Comparison of ENCODE assay signal across 19 cellular contexts in the genomic region with DNA sequence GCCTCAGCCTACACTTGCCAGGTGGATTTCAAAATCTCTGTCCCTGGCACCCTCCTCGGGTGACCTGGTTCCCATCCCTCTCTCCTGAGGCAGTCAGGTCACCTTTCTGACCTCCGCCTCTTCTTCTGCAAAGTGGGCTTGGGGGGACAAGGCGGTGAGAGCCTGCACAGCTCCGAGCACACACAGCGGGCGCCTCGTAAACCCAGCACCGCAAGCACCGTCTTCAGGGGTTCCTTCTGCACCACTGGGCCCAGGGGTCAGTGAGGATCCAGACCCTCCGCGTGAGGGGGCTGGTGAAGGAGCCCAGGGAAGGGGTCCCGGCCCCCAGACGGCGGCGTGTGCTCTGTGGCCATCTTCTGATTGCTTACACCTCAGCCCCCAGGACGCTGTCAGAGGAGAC. TPM values are rescaled to one million over a fixed set of nuclear protein-coding genes. Genes with fewer than 3 reads are reported as not detected.
A peak's percentile ranks its signal among the peaks of the same experiment; 100 is the strongest.
DNase-seq lines count a peak whose midpoint lies in the region; FAIRE-seq and TF ChIP-seq lines count a peak whose summit lies in the region.
"Had no signal": no experiment of that assay in that cellular context is flagged by ENCODE, and none has a peak within 500 bp of the region (broad histone marks: within the 10 kb centered on the region; RNA-seq: fewer than 3 reads in every experiment).

No MANE protein-coding gene starts in this region.

- H3K27ac ChIP-seq in OCI-LY3 (ENCODE audit: low read length) (peak overlapping the region; percentile 87), neural progenitor cell (no peak overlapping the region)
- H3K27ac ChIP-seq: A549, SK-N-MC had no signal

- 0 out of 2 replicates have a peak, but pooled peaks have one; percentile 7 for TF ChIP-seq POLR2A in GM12892 (IDR thresholded peaks at IDR 0.05; ENCODE audit: low read depth, low read length)

- peak overlapping the region; percentile 69 for H3K4me3 ChIP-seq in OCI-LY3 (ENCODE audit: low read length)
- H3K4me3 ChIP-seq in neural progenitor cell, result no peak overlapping the region
- H3K4me3 ChIP-seq: A549, SK-N-MC had no signal

- H3K27me3 Mint-ChIP-seq in CD14-positive monocyte (ENCODE audit: low read depth in 3 of 3) (peaks cover 0 to 11% (median 3%) of the 10 kb centered on the region in 3 donors), neural progenitor cell (ENCODE audit: insufficient read depth, low read depth) (peaks cover 2% of the 10 kb centered on the region), Calu3 (ENCODE audit: unreplicated experiment) (peaks cover 99% of the 10 kb centered on the region)

- H3K4me2 ChIP-seq in OCI-LY3 (ENCODE audit: low read length) (peak overlapping the region; percentile 62), neural progenitor cell (no peak overlapping the region)
- H3K4me2 ChIP-seq: A549 had no signal

- no peaks in the 10 kb centered on the region for H3F3A ChIP-seq in neural progenitor cell (ENCODE audit: low read depth)

- no peak overlapping the region for H2AFZ ChIP-seq in OCI-LY3 (ENCODE audit: low read depth, low read length)
- no peak overlapping the region for H2AFZ ChIP-seq in neural progenitor cell (replicated peaks)

- DNase-seq in CD14-positive monocyte (ENCODE audit: low spot score) (no peak), GM12892 (ENCODE audit: insufficient read length) (no peak), neural progenitor cell (ENCODE audit: low spot score) (no peak), Calu3 (no peak), D341Med (ENCODE audit: low spot score) (no peak), glomerular visceral epithelial cell (ENCODE audit: extremely low spot score) (no peak), ureter (ENCODE audit: low spot score) (no peak)
- DNase-seq: DMS79, NCI-H1436, NCI-H2029 treated with DMSO at 0.1 percent for 48 hours, NCI-H774, Peyer's patch, T-cell had no signal

- no peaks in the 10 kb centered on the region for H4K20me1 ChIP-seq in OCI-LY3 (ENCODE audit: insufficient read depth, low read length)
- no peaks in the 10 kb centered on the region for H4K20me1 ChIP-seq in neural progenitor cell (ENCODE audit: low read depth)

- H3K36me3 Mint-ChIP-seq in CD14-positive monocyte (peaks cover 22 to 30% of the 10 kb centered on the region in 2 donors), neural progenitor cell (no peaks in the 10 kb centered on the region), Calu3 (ENCODE audit: insufficient read depth, unreplicated experiment) (peaks cover 4% of the 10 kb centered on the region)
- H3K36me3 Mint-ChIP-seq: T-cell had no signal

- H3K27me3 ChIP-seq in OCI-LY3 (ENCODE audit: low read depth, low read length), result no peaks in the 10 kb centered on the region
- no peaks in the 10 kb centered on the region for H3K27me3 ChIP-seq in neural progenitor cell
- H3K27me3 ChIP-seq: Peyer's patch had no signal

- intact Hi-C loops in CD14-positive monocyte (cut with micrococcal nuclease), result no loop called here
- intact Hi-C loops in Calu3 (cut with micrococcal nuclease; ENCODE audit: unreplicated experiment), result no loop called here

- CTCF ChIA-PET in Calu3 (lab: Charles Lee), result interaction anchor here (0.6 kb wide), 1 partner anchor 13 kb away, joined by 6 read pairs; no protein-coding TSS in a partner anchor

- H3K79me2 ChIP-seq in OCI-LY3 (ENCODE audit: low read length) (peaks cover 56% of the 10 kb centered on the region), neural progenitor cell (ENCODE audit: low read depth) (no peaks in the 10 kb centered on the region)

- BruUV-seq in Calu3 (replicated peaks; lab: Mats Ljungman, UMichigan), result no TSS peak

- H3K4me3 Mint-ChIP-seq in CD14-positive monocyte (peak overlapping the region; percentile 94 to 99), neural progenitor cell (peak overlapping the region; percentile 35), Calu3 (ENCODE audit: low read depth, unreplicated experiment) (no peak overlapping the region)
- H3K4me3 Mint-ChIP-seq: T-cell had no signal

- FAIRE-seq in GM12892 (lab: Jason Lieb, UNC), result no peak
- FAIRE-seq: A549, H54, HTR-8/SVneo had no signal

- H3K27ac Mint-ChIP-seq in CD14-positive monocyte, result peak overlapping the region in 1 of 7 donors; percentile 15
- H3K27ac Mint-ChIP-seq in neural progenitor cell, result no peak overlapping the region
- no peak overlapping the region for H3K27ac Mint-ChIP-seq in Calu3 (ENCODE audit: unreplicated experiment)
- H3K27ac Mint-ChIP-seq: T-cell had no signal

- H3K9ac ChIP-seq in OCI-LY3 (ENCODE audit: low read length) (peak overlapping the region; percentile 88), neural progenitor cell (no peak overlapping the region)

- H3K36me3 ChIP-seq in OCI-LY3 (replicated peaks; ENCODE audit: low read depth, low read length) (peaks cover 11% of the 10 kb centered on the region), neural progenitor cell (no peaks in the 10 kb centered on the region)
- H3K36me3 ChIP-seq: Peyer's patch had no signal

- H3K4me1 ChIP-seq in OCI-LY3 (ENCODE audit: low read length), result peaks cover 100% of the 10 kb centered on the region
- H3K4me1 ChIP-seq in neural progenitor cell, result no peaks in the 10 kb centered on the region
- H3K4me1 ChIP-seq: A549 had no signal

- peaks cover 0 to 3% (median 0%) of the 10 kb centered on the region in 7 donors for H3K9me3 Mint-ChIP-seq in CD14-positive monocyte
- no peaks in the 10 kb centered on the region for H3K9me3 Mint-ChIP-seq in neural progenitor cell
- no peaks in the 10 kb centered on the region for H3K9me3 Mint-ChIP-seq in Calu3 (ENCODE audit: low read depth, unreplicated experiment)
- H3K9me3 Mint-ChIP-seq: T-cell had no signal

- H3K4me1 Mint-ChIP-seq in CD14-positive monocyte, result peaks cover 82% of the 10 kb centered on the region
- peaks cover 28% of the 10 kb centered on the region for H3K4me1 Mint-ChIP-seq in neural progenitor cell
- peaks cover 9% of the 10 kb centered on the region for H3K4me1 Mint-ChIP-seq in Calu3 (ENCODE audit: low read depth, unreplicated experiment)

- TF ChIP-seq CTCF in CD14-positive monocyte (IDR thresholded peaks at IDR 0.05) (no peak), OCI-LY3 (IDR thresholded peaks at IDR 0.05; ENCODE audit: low read depth, low read length) (no peak), neural progenitor cell (IDR thresholded peaks at IDR 0.05) (no peak), Calu3 (IDR thresholded peaks at IDR 0.05; ENCODE audit: unreplicated experiment) (no peak)

- H3K9me3 ChIP-seq in OCI-LY3 (ENCODE audit: insufficient read depth, low read length) (no peaks in the 10 kb centered on the region), neural progenitor cell (ENCODE audit: low read depth) (no peaks in the 10 kb centered on the region)
- H3K9me3 ChIP-seq: A549, Peyer's patch had no signal

RNA-seq across cellular contexts. Expression of a gene that starts 2.9 kb away (rescaled TPM):
- polyA plus RNA-seq in CD14-positive monocyte, result 1 to 10 TPM; 5.3 to 6.2 TPM
- 5.5 TPM for polyA plus RNA-seq in GM12892 (2012; ENCODE audit: missing spikeins)
- total RNA-seq in neural progenitor cell (ENCODE audit: low replicate concordance) (0.15 and 0.22 TPM in 2 replicates), Calu3 (2022) (not detected in 2 replicates), ureter (11.2 TPM)
- total RNA-seq: NCI-H460 had no signal
